ENCODE assay signal across 1 cellular context in the genomic region with DNA sequence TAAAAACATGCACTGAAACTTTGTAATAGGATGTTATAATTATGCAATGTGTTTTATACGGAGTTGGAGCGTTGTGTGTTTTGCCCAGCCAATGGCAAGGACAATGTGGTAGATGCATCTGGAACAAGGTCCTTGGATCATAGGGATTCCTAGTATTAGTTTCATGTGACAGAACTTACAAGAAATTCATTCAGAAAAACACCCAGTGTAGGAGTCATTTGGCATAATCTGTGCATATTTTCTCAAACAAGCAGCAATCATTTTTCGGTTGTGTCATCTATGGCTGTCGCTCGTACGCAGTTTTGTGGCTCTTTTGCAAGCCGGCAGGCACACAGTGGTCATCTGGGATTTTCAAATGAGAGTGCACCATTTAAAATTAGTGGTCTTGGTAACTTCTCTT.
TF ChIP-seq lines count a peak whose summit lies in the region.

No MANE protein-coding gene starts in this region.

TF ChIP-seq in SK-N-SH treated with all-trans-retinoic acid at 6 μM for 48 hours, 23 proteins besides CTCF, POLR2A, EP300 and RAD21 (continued from another document):
- TF ChIP-seq PATZ1 (CRISPR knock-in tag; IDR thresholded peaks at IDR 0.05; ENCODE audit: borderline replicate concordance), result no peak
- TF ChIP-seq, protein P1, sequence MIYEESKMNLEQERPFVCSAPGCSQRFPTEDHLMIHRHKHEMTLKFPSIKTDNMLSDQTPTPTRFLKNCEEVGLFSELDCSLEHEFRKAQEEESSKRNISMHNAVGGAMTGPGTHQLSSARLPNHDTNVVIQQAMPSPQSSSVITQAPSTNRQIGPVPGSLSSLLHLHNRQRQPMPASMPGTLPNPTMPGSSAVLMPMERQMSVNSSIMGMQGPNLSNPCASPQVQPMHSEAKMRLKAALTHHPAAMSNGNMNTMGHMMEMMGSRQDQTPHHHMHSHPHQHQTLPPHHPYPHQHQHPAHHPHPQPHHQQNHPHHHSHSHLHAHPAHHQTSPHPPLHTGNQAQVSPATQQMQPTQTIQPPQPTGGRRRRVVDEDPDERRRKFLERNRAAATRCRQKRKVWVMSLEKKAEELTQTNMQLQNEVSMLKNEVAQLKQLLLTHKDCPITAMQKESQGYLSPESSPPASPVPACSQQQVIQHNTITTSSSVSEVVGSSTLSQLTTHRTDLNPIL (CRISPR knock-in tag; IDR thresholded peaks at IDR 0.05; ENCODE audit: low read depth), result no peak
- no peak for TF ChIP-seq ISL1 (CRISPR knock-in tag; IDR thresholded peaks at IDR 0.05)
- no peak for TF ChIP-seq PPARA (CRISPR knock-in tag; IDR thresholded peaks at IDR 0.05; ENCODE audit: borderline replicate concordance)
